8 cellular contexts compared by ENCODE assay signal in genomic region chrX:154485150-154486051, GRCh38. TPM values are rescaled to one million over a fixed set of nuclear protein-coding genes. Genes with fewer than 3 reads are reported as not detected.
DNase-seq lines count a peak whose midpoint lies in the region; ATAC-seq and TF ChIP-seq lines count a peak whose summit lies in the region.

No MANE protein-coding gene starts in this region.

- H3K4me3 Mint-ChIP-seq in CD14-positive monocyte (peak overlapping the region; percentile 65 to 69), nephron (peak overlapping the region; percentile 69 to 78 (median 74))

- H3K27ac ChIP-seq in Karpas-422 (ENCODE audit: low read length) (peak overlapping the region; percentile 75), duodenal mucosa (ENCODE audit: low read depth, low read length) (peak overlapping the region; percentile 62)

- H3K27me3 ChIP-seq in Karpas-422 (ENCODE audit: low read length): no peaks in the 10 kb centered on the region
- H3K27me3 ChIP-seq in duodenal mucosa (ENCODE audit: control insufficient read depth in 1 of 2, insufficient read depth in 2 of 2, low read length in 2 of 2): no peaks in the 10 kb centered on the region

- H3K36me3 Mint-ChIP-seq in CD14-positive monocyte (peaks cover 12 to 18% of the 10 kb centered on the region in 2 donors), nephron (ENCODE audit: low read depth) (peaks cover 21% of the 10 kb centered on the region)

- H3K9me3 ChIP-seq in Karpas-422 (ENCODE audit: low read length): no peaks in the 10 kb centered on the region
- no peaks in the 10 kb centered on the region for H3K9me3 ChIP-seq in duodenal mucosa (ENCODE audit: control insufficient read depth in 1 of 2, low read length in 2 of 2)

- TF ChIP-seq CTCF in CD14-positive monocyte (IDR thresholded peaks at IDR 0.05) (no peak), nephron (IDR thresholded peaks at IDR 0.05; ENCODE audit: unreplicated experiment in 3 of 3) (no peak)

- H3K27me3 Mint-ChIP-seq in CD14-positive monocyte (ENCODE audit: low read depth in 3 of 3) (peaks cover 0 to 11% (median 3%) of the 10 kb centered on the region in 3 donors), nephron (ENCODE audit: low read depth) (peaks cover 3% of the 10 kb centered on the region)

- DNase-seq in CD14-positive monocyte (ENCODE audit: low spot score) (no peak), Karpas-422 (no peak), cerebellum (ENCODE audit: low spot score) (no peak), OCI-M1 (lab: John Stamatoyannopoulos, UW) (no peak)
- DNase-seq in activated CD4-positive, alpha-beta T cell treated with anti-CD3 and anti-CD28 coated beads for 4 hours: no peak

- H3K36me3 ChIP-seq in Karpas-422 (ENCODE audit: insufficient read depth, low read length) (peaks cover 4% of the 10 kb centered on the region; the same call in 1 of the 2 replicates), duodenal mucosa (ENCODE audit: control insufficient read depth in 1 of 2, insufficient read depth in 2 of 2, low read length in 2 of 2) (peaks cover 0 to 5% of the 10 kb centered on the region in 2 donors)

- no peaks in the 10 kb centered on the region for H3K9me2 ChIP-seq in Karpas-422 (replicated peaks; ENCODE audit: insufficient read depth, low read length)

- H3K4me1 Mint-ChIP-seq in CD14-positive monocyte (peaks cover 30% of the 10 kb centered on the region), nephron (peaks cover 11% of the 10 kb centered on the region)

- H3K4me1 ChIP-seq in Karpas-422 (ENCODE audit: low read length) (peaks cover 66% of the 10 kb centered on the region), duodenal mucosa (ENCODE audit: control insufficient read depth in 1 of 2, insufficient read depth in 2 of 2, low read length in 2 of 2) (peaks cover 18 to 26% of the 10 kb centered on the region in 2 donors)

- H2AFZ ChIP-seq in Karpas-422 (ENCODE audit: low read length): no peak overlapping the region

- H3K79me2 ChIP-seq in Karpas-422 (ENCODE audit: low read length): peaks cover 32% of the 10 kb centered on the region

- peak overlapping the region in 5 of 7 donors; percentile 19 to 76 (median 61) for H3K27ac Mint-ChIP-seq in CD14-positive monocyte
- H3K27ac Mint-ChIP-seq in nephron: no peak overlapping the region

- no peak for ATAC-seq in HG03280 (IDR thresholded peaks at IDR 0.05; ENCODE audit: unreplicated experiment)

- H3K9me3 Mint-ChIP-seq in CD14-positive monocyte (peaks cover 0 to 25% (median 10%) of the 10 kb centered on the region in 7 donors), nephron (peaks cover 18% of the 10 kb centered on the region)

- peak overlapping the region; percentile 78 for H3K4me3 ChIP-seq in Karpas-422 (ENCODE audit: low read length)
- peak overlapping the region; percentile 50 to 63 for H3K4me3 ChIP-seq in duodenal mucosa (ENCODE audit: low read depth in 1 of 2, low read length in 2 of 2)

- H3K9ac ChIP-seq in Karpas-422 (ENCODE audit: low read length) (peak overlapping the region; percentile 94), duodenal mucosa (ENCODE audit: low read depth in 1 of 2, low read length in 2 of 2) (peak overlapping the region; percentile 48 to 70)

- H4K20me1 ChIP-seq in Karpas-422 (ENCODE audit: insufficient read depth, low read depth, low read length): no peaks in the 10 kb centered on the region; the same call in 1 of the 2 replicates

- intact Hi-C loops in CD14-positive monocyte (cut with micrococcal nuclease): no loop called here

- H3K4me2 ChIP-seq in Karpas-422 (ENCODE audit: low read depth, low read length, poor library complexity, severe bottlenecking): peak overlapping the region; percentile 81

RNA-seq across cellular contexts. Expression of gene UBL4A, which starts 1.0 kb away (rescaled TPM):
- 10 to 100 TPM; 27.9 to 28.1 TPM for polyA plus RNA-seq in CD14-positive monocyte
- 30.4 and 52.2 TPM in 2 replicates for total RNA-seq in Karpas-422 (2014; rRNA removed; shearing (Covaris generic); ENCODE audit: low replicate concordance)
- 15.6 TPM for total RNA-seq in cerebellum

RNA-seq across cellular contexts. Expression of gene SLC10A3, which starts 5.0 kb away (rescaled TPM):
- 10 to 100 TPM; 25.3 to 26.7 TPM for polyA plus RNA-seq in CD14-positive monocyte
- 30.5 and 32.1 TPM in 2 replicates for total RNA-seq in Karpas-422 (2014; rRNA removed; shearing (Covaris generic); ENCODE audit: low replicate concordance)
- 2.8 TPM for total RNA-seq in cerebellum

RNA-seq across cellular contexts. Expression of gene LAGE3, which starts 6.3 kb away (rescaled TPM):
- 10 to 100 TPM; 18.6 to 30.9 TPM for polyA plus RNA-seq in CD14-positive monocyte
- 51.8 and 73.5 TPM in 2 replicates for total RNA-seq in Karpas-422 (2014; rRNA removed; shearing (Covaris generic); ENCODE audit: low replicate concordance)
- 6.4 TPM for total RNA-seq in cerebellum

RNA-seq across cellular contexts. Expression of gene PLXNA3, which starts 27.3 kb away (rescaled TPM):
- polyA plus RNA-seq in CD14-positive monocyte: under 1 TPM in 1 of 2 donors, not detected in 1; 0.02 TPM
- 7.2 and 15.8 TPM in 2 replicates for total RNA-seq in Karpas-422 (2014; rRNA removed; shearing (Covaris generic); ENCODE audit: low replicate concordance)
- 28.2 TPM for total RNA-seq in cerebellum

RNA-seq across cellular contexts. Expression of gene FAM3A, which starts 30.6 kb away (rescaled TPM):
- polyA plus RNA-seq in CD14-positive monocyte: 10 to 100 TPM; 14.5 to 16.3 TPM
- 14.0 and 36.4 TPM in 2 replicates for total RNA-seq in Karpas-422 (2014; rRNA removed; shearing (Covaris generic); ENCODE audit: low replicate concordance)
- 9.3 TPM for total RNA-seq in cerebellum

Comparison
In these comparisons a context has a peak if more than half of its experiments do, and no peak if none do; other contexts are left out.
1. H3K27ac Mint-ChIP-seq: peak in CD14-positive monocyte (5 of 7); none in nephron (0 of 3).